18 cellular contexts compared by ENCODE assay signal in the genomic region with DNA sequence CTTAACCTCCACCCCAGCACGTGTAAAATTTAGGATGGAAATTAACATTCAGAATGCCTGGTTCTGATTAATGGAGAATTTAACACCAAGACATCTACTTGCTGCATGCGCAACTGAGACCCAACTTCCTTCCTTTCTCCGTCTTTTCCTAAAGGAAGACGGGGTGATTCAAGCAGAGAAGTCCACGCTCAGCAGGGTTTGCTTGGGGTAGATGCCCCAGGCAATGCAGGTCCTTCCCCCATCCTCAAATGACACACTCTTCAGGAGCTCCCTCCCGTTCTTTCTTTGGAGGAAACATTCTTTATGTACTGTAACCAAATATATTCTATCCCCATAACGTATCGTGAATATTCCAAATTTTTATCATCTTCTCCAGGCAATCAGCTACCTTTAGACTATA. TPM values are rescaled to one million over a fixed set of nuclear protein-coding genes. Genes with fewer than 3 reads are reported as not detected.
A peak's percentile ranks its signal among the peaks of the same experiment; 100 is the strongest.
DNase-seq lines count a peak whose midpoint lies in the region; ATAC-seq, FAIRE-seq and TF ChIP-seq lines count a peak whose summit lies in the region.
"Had no signal": no experiment of that assay in that cellular context is flagged by ENCODE, and none has a peak within 500 bp of the region (broad histone marks: within the 10 kb centered on the region; RNA-seq: fewer than 3 reads in every experiment).

No MANE protein-coding gene starts in this region.

- TF ChIP-seq CTCF in GM23338 (conservative IDR thresholded peaks at IDR 0.05; ENCODE audit: low read depth in 2 of 2) (no peak), astrocyte (IDR thresholded peaks at IDR 0.05; ENCODE audit: insufficient read depth, low read depth, low read length) (no peak)

- H3K4me1 Mint-ChIP-seq in GM23338 = peaks cover 18% of the 10 kb centered on the region
- H3K4me1 Mint-ChIP-seq in astrocyte (ENCODE audit: low read depth, unreplicated experiment) = peaks cover 43% of the 10 kb centered on the region

- no peaks in the 10 kb centered on the region for H3K9me3 Mint-ChIP-seq in GM23338
- no peaks in the 10 kb centered on the region for H3K9me3 Mint-ChIP-seq in astrocyte (ENCODE audit: unreplicated experiment)
- H3K9me3 Mint-ChIP-seq: CD4-positive, alpha-beta T cell; H9 had no signal

- H3K4me1 ChIP-seq in GM23338 (ENCODE audit: insufficient read depth) (peaks cover 8% of the 10 kb centered on the region; the same call in 1 of the 2 replicates), astrocyte (ENCODE audit: insufficient read depth, low read length) (peaks cover 27% of the 10 kb centered on the region), mesodermal cell (ENCODE audit: control insufficient read depth, insufficient read depth, low read length, poor library complexity, severe bottlenecking) (peaks cover 32% of the 10 kb centered on the region), small intestine (ENCODE audit: control insufficient read depth in 2 of 2, insufficient read depth in 1 of 2, low read depth in 1 of 2, low read length in 1 of 2) (peaks cover 2 to 13% of the 10 kb centered on the region in 2 donors)

- H4K20me1 ChIP-seq in GM23338 (replicated peaks; ENCODE audit: insufficient read depth) (peaks cover 3% of the 10 kb centered on the region), astrocyte (ENCODE audit: insufficient read depth, low read length) (peaks cover 59% of the 10 kb centered on the region)

- no peak overlapping the region for H3K4me3 Mint-ChIP-seq in GM23338
- no peak overlapping the region for H3K4me3 Mint-ChIP-seq in astrocyte (ENCODE audit: unreplicated experiment)
- H3K4me3 Mint-ChIP-seq: CD4-positive, alpha-beta T cell; H9 had no signal

- 77 to 88% methylated on average over 4 of the region's 8 CpGs for WGBS in mesodermal cell (ENCODE audit: insufficient coverage in 2 of 2), 2 experiments
- WGBS in small intestine, 3 donors = 84 to 86% (median 84%) methylated on average over 8 of the region's 8 CpGs

- H3K27ac ChIP-seq in GM23338 (ENCODE audit: low read depth) (no peak overlapping the region), astrocyte (ENCODE audit: low read depth, low read length) (no peak overlapping the region), mesodermal cell (ENCODE audit: low read depth, low read length, severe bottlenecking) (peak overlapping the region; percentile 69), small intestine (ENCODE audit: low read depth in 1 of 2, low read length in 1 of 2) (no peak overlapping the region)

- FAIRE-seq in astrocyte (lab: Jason Lieb, UNC) = no peak
- no peak for FAIRE-seq in small intestine (lab: Jason Lieb, UNC)
- FAIRE-seq: GM12878, GM18507, HepG2, HTR-8/SVneo had no signal

- H3K27ac Mint-ChIP-seq in GM23338 (no peak overlapping the region), astrocyte (ENCODE audit: unreplicated experiment) (peak overlapping the region; percentile 72)
- H3K27ac Mint-ChIP-seq: CD4-positive, alpha-beta T cell; H9 had no signal

- H3K9me3 ChIP-seq in astrocyte (ENCODE audit: insufficient read depth, low read depth, low read length) (no peaks in the 10 kb centered on the region), mesodermal cell (ENCODE audit: control insufficient read depth, low read length) (no peaks in the 10 kb centered on the region), small intestine (ENCODE audit: control insufficient read depth, low read depth) (no peaks in the 10 kb centered on the region)

- no peaks in the 10 kb centered on the region for H3F3A ChIP-seq in GM23338 (replicated peaks; ENCODE audit: low read depth)

- 0 out of 3 replicates have a peak, but pooled peaks cover 3% of the 10 kb centered on the region for H3K36me3 Mint-ChIP-seq in GM23338 (ENCODE audit: low read depth)
- H3K36me3 Mint-ChIP-seq in astrocyte (ENCODE audit: low read depth, unreplicated experiment) = peaks cover 7% of the 10 kb centered on the region

- peaks cover 3% of the 10 kb centered on the region for H3K27me3 Mint-ChIP-seq in GM23338 (ENCODE audit: insufficient read depth, low read depth, poor library complexity)
- no peaks in the 10 kb centered on the region for H3K27me3 Mint-ChIP-seq in astrocyte (ENCODE audit: low read depth, unreplicated experiment)
- H3K27me3 Mint-ChIP-seq: CD4-positive, alpha-beta T cell had no signal

- DNase-seq in GM23338 (ENCODE audit: low spot score) (peak; percentile 24), astrocyte (ENCODE audit: low read depth) (no peak), dermis blood vessel endothelial cell (no peak), small intestine (no peak), NCI-H2029 (lab: John Stamatoyannopoulos, UW) (no peak)
- DNase-seq: ACHN; C1 segment of cervical spinal cord; Calu3; CD4-positive, alpha-beta T cell; DMS 273 treated with DMSO at 0.1 percent for 48 hours; GOT3; H9 had no signal

- peak; percentile 35; the same call in 1 of the 3 replicates for ATAC-seq in GM23338
- no peak for ATAC-seq in HG03442 (IDR thresholded peaks at IDR 0.05; ENCODE audit: unreplicated experiment)
- ATAC-seq: GM12878, HepG2 had no signal

- H3K36me3 ChIP-seq in GM23338 (ENCODE audit: insufficient read depth) (no peaks in the 10 kb centered on the region), astrocyte (ENCODE audit: insufficient read depth, low read length) (no peaks in the 10 kb centered on the region), mesodermal cell (ENCODE audit: control insufficient read depth, insufficient read depth, low read length) (peaks cover 13% of the 10 kb centered on the region), small intestine (ENCODE audit: control insufficient read depth in 2 of 2, insufficient read depth in 2 of 2, low read length in 2 of 2) (no peaks in the 10 kb centered on the region)

- H3K4me3 ChIP-seq in GM23338 (no peak overlapping the region), astrocyte (ENCODE audit: insufficient read depth, low read depth, low read length) (no peak overlapping the region), mesodermal cell (ENCODE audit: extremely low read depth, insufficient read depth, low read length, poor library complexity, severe bottlenecking) (no peak overlapping the region), small intestine (ENCODE audit: low read depth in 1 of 2, low read length in 2 of 2) (no peak overlapping the region)
- H3K4me3 ChIP-seq: GM12878 had no signal

- no peaks in the 10 kb centered on the region for H3K9me2 ChIP-seq in GM23338 (ENCODE audit: insufficient read depth)

- H3K27me3 ChIP-seq in GM23338 (ENCODE audit: insufficient read depth) = no peaks in the 10 kb centered on the region
- no peaks in the 10 kb centered on the region for H3K27me3 ChIP-seq in astrocyte (ENCODE audit: insufficient read depth, low read length)
- H3K27me3 ChIP-seq in small intestine (ENCODE audit: control insufficient read depth in 2 of 2, insufficient read depth in 2 of 2, low read length in 2 of 2) = no peaks in the 10 kb centered on the region

- H3K4me2 ChIP-seq in GM23338 = no peak overlapping the region
- peak overlapping the region; percentile 57 for H3K4me2 ChIP-seq in astrocyte (ENCODE audit: low read length)

- H2AFZ ChIP-seq in GM23338 (no peak overlapping the region), astrocyte (ENCODE audit: low read depth, low read length) (no peak overlapping the region)

- H3K79me2 ChIP-seq in GM23338 (replicated peaks; ENCODE audit: insufficient read depth) (no peaks in the 10 kb centered on the region; the same call in 1 of the 2 replicates), astrocyte (ENCODE audit: insufficient read depth, low read length) (peaks cover 38% of the 10 kb centered on the region)

- no peak overlapping the region for H3K9ac ChIP-seq in astrocyte (ENCODE audit: low read length)

TF ChIP-seq in GM23338, 12 proteins besides CTCF, POLR2A, EP300 and RAD21 (continues in another document):
- TF ChIP-seq EZH2 (IDR thresholded peaks at IDR 0.05; ENCODE audit: low read depth, unreplicated experiment) = no peak
- no peak for TF ChIP-seq JUNB (IDR thresholded peaks at IDR 0.05; ENCODE audit: unreplicated experiment)
- no peak for TF ChIP-seq CREB1 (CRISPR knock-in tag; IDR thresholded peaks at IDR 0.05; ENCODE audit: low read depth)
- no peak for TF ChIP-seq POLR2AphosphoS5 (IDR thresholded peaks at IDR 0.05; ENCODE audit: low read depth)
- no peak for TF ChIP-seq ETS1 (IDR thresholded peaks at IDR 0.05)

RNA-seq across cellular contexts. Expression of gene FAM171A1, which starts 47.0 kb away (rescaled TPM):
- 26.1 and 32.2 TPM in 2 replicates for total RNA-seq in GM23338 (2014; rRNA removed; shearing (Covaris generic))
- polyA plus RNA-seq in GM23338 (2016; fragmentation: Nextera tagmentation; extraction: Ambion mirVana) (11.3 and 11.8 TPM in 2 replicates), small intestine (10 to 100 TPM in 1 of 3 donors, 1 to 10 TPM in 2; 9.2 to 28.4 (median 9.5) TPM)
- total RNA-seq in astrocyte (51.9 TPM in 2 replicates), dermis blood vessel endothelial cell (40.0 and 55.9 TPM in 2 replicates)
- 57.8 TPM for polyA plus RNA-seq in mesodermal cell (2013, experiment 1 of 2)
- polyA plus RNA-seq in mesodermal cell (2013, experiment 2 of 2) = 49.5 TPM
